8 cellular contexts compared by ENCODE assay signal in the genomic region with DNA sequence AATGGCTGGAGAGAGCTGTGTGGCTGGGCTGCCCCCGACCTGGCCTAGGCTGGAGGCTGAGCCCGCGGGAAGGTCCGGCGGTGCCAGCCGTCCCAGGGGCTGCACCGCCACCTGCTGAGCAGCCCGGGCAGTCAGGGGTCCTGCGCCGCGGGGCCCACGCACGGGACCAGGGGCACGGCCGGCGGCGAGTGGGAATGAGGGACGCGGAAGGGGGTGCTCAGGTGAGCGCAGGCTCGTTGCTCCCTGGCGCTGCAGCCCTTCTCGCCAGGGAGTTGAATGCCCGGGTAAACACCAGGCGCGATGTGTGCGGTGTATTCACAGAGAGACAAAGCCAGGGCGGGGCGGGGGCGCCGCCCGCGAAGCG. TPM values are rescaled to one million over a fixed set of nuclear protein-coding genes. Genes with fewer than 3 reads are reported as not detected.
DNase-seq lines count a peak whose midpoint lies in the region; ATAC-seq, FAIRE-seq and TF ChIP-seq lines count a peak whose summit lies in the region.

No MANE protein-coding gene starts in this region.

- no peak overlapping the region for H3K27ac ChIP-seq in H1 (ENCODE audit: low read depth, low read length)
- no peak overlapping the region for H3K27ac ChIP-seq in neuronal stem cell (replicated peaks; ENCODE audit: low read length)

- no peak overlapping the region for H2AFZ ChIP-seq in Loucy (ENCODE audit: low read length)
- H2AFZ ChIP-seq in H1 (ENCODE audit: low read length): no peak overlapping the region
- H2AFZ ChIP-seq in neuronal stem cell (ENCODE audit: low read length): no peak overlapping the region

- H2AK5ac ChIP-seq in H1 (ENCODE audit: low read depth, low read length) (no peak overlapping the region), neuronal stem cell (ENCODE audit: low read depth, low read length) (peak overlapping the region; percentile 30)

- H4K5ac ChIP-seq in H1 (ENCODE audit: insufficient read length, low read depth, low read length): no peak overlapping the region

- H3K56ac ChIP-seq in H1 (replicated peaks; ENCODE audit: insufficient read length, low read depth, low read length): no peak overlapping the region

- H3K9me3 ChIP-seq in Loucy (ENCODE audit: insufficient read depth, low read depth, low read length) (no peaks in the 10 kb centered on the region), H1 (ENCODE audit: insufficient read depth in 2 of 2, low read depth in 1 of 2, low read length in 1 of 2) (no peaks in the 10 kb centered on the region), neuronal stem cell (replicated peaks in 1 of 2; ENCODE audit: control insufficient read depth in 2 of 2, insufficient read depth in 1 of 2, low read depth in 1 of 2, low read length in 2 of 2) (no peaks in the 10 kb centered on the region)

- H4K91ac ChIP-seq in H1 (replicated peaks; ENCODE audit: insufficient read length, low read length) (no peak overlapping the region), neuronal stem cell (ENCODE audit: low read depth, low read length, poor library complexity) (no peak overlapping the region)

- H3K79me2 ChIP-seq in Loucy (ENCODE audit: insufficient read depth, low read length): no peaks in the 10 kb centered on the region
- H3K79me2 ChIP-seq in H1 (ENCODE audit: control insufficient read depth in 1 of 2, insufficient read depth in 2 of 2, low read length in 2 of 2): peaks cover 0 to 24% of the 10 kb centered on the region in 2 experiments; a peak in 1 of 4 replicates

- no peaks in the 10 kb centered on the region for H3F3A ChIP-seq in Loucy (ENCODE audit: low read depth)

- H3K27me3 ChIP-seq in Loucy (ENCODE audit: insufficient read depth, low read length, poor library complexity, severe bottlenecking) (no peaks in the 10 kb centered on the region), H1 (replicated peaks in 1 of 4; ENCODE audit: control insufficient read depth in 3 of 4, extremely low read depth in 1 of 4, insufficient read depth in 3 of 4, low read length in 3 of 4) (peaks cover 2 to 19% (median 15%) of the 10 kb centered on the region in 4 experiments; a peak in 6 of 7 replicates), neuronal stem cell (ENCODE audit: control insufficient read depth in 3 of 3, insufficient read depth in 3 of 3, low read depth in 1 of 3, low read length in 3 of 3) (peaks cover 0 to 90% (median 17%) of the 10 kb centered on the region in 3 experiments)

- peak; percentile 19 for ATAC-seq in GM21367 (IDR thresholded peaks at IDR 0.05; ENCODE audit: unreplicated experiment)

- H4K8ac ChIP-seq in H1 (ENCODE audit: extremely low read depth, insufficient read depth, low read length): no peak overlapping the region
- H4K8ac ChIP-seq in neuronal stem cell (ENCODE audit: low read depth, low read length): no peak overlapping the region

- peak overlapping the region; percentile 48 for H3K4me3 ChIP-seq in Loucy (ENCODE audit: low read length, poor library complexity, severe bottlenecking)
- H3K4me3 ChIP-seq in H1 (ENCODE audit: extremely low read depth in 1 of 4, insufficient read depth in 2 of 4, low read depth in 3 of 4, low read length in 4 of 4): peak overlapping the region; percentile 40 to 74 (median 56)
- H3K4me3 ChIP-seq in neuronal stem cell (ENCODE audit: low read length in 2 of 2): peak overlapping the region in 1 of 2 donors; percentile 68

- POLR2A ChIA-PET in H1 (lab: Charles Lee; ENCODE audit: partially characterized antibody) (interaction anchor here (1.6 to 6.1 kb wide), 3 partner anchors 11 to 33 kb away, joined by 3 to 54 read pairs (median 43); no protein-coding TSS in a partner anchor), HEK293T (lab: Yijun Ruan, JAX) (interaction anchor here (0.9 to 2.2 kb wide), 2 partner anchors 29 to 32 kb away, joined by 4 to 8 read pairs; no protein-coding TSS in a partner anchor)

- DNase-seq in Calu3: peak; percentile 29
- DNase-seq in H1 (ENCODE audit: low read depth in 1 of 2, low spot score in 2 of 2): no peak
- DNase-seq in neuronal stem cell (ENCODE audit: low spot score): no peak
- no peak for DNase-seq in RPMI8226
- no peak for DNase-seq in GM19238 (ENCODE audit: insufficient read length, low spot score)
- no peak for DNase-seq in HEK293T (ENCODE audit: extremely low spot score)

- CTCF ChIA-PET in Calu3 (lab: Charles Lee): no interaction called here
- CTCF ChIA-PET in H1 (lab: Charles Lee; ENCODE audit: partially characterized antibody): interaction anchor here (1.1 to 5.3 kb wide), 2 partner anchors 32 to 36 kb away, joined by 3 to 54 read pairs; no protein-coding TSS in a partner anchor
- CTCF ChIA-PET in HEK293T (lab: Yijun Ruan, JAX): interaction anchor here (1.7 kb wide), 1 partner anchor 35 kb away, joined by 5 read pairs; no protein-coding TSS in a partner anchor

- H3K4me2 ChIP-seq in Loucy (ENCODE audit: low read depth, low read length, poor library complexity, severe bottlenecking): peak overlapping the region; percentile 49
- H3K4me2 ChIP-seq in H1 (ENCODE audit: insufficient read depth in 1 of 2, low read depth in 2 of 2, low read length in 2 of 2): peak overlapping the region; percentile 58 to 89
- H3K4me2 ChIP-seq in neuronal stem cell (ENCODE audit: insufficient read depth, low read length, poor library complexity, severe bottlenecking): peak overlapping the region; percentile 82

- peaks cover 13% of the 10 kb centered on the region for H3K36me3 Mint-ChIP-seq in Calu3 (ENCODE audit: insufficient read depth, unreplicated experiment)

- peaks cover 10% of the 10 kb centered on the region; the same call in 1 of the 2 replicates for H3K79me1 ChIP-seq in H1 (ENCODE audit: low read depth, low read length)
- H3K79me1 ChIP-seq in neuronal stem cell (ENCODE audit: low read depth, low read length): peaks cover 21% of the 10 kb centered on the region

- TF ChIP-seq EP300 in H1 (IDR thresholded peaks at IDR 0.05; ENCODE audit: borderline replicate concordance in 1 of 2, low read depth in 2 of 2, low read length in 2 of 2): no peak

- H3K14ac ChIP-seq in H1 (ENCODE audit: insufficient read length) (no peak overlapping the region), neuronal stem cell (ENCODE audit: low read length) (no peak overlapping the region)

- BruUV-seq in Calu3 (replicated peaks; lab: Mats Ljungman, UMichigan): no TSS peak

- TF ChIP-seq RAD21 in H1 (IDR thresholded peaks at IDR 0.05 in 1 of 2, conservative IDR thresholded peaks at IDR 0.05 in 1 of 2; ENCODE audit: low read depth in 2 of 2, low read length in 2 of 2): peak; percentile 25 to 40; a peak in 3 of 4 replicates

- H2BK20ac ChIP-seq in H1 (ENCODE audit: low read length): no peak overlapping the region

- no peak overlapping the region for H3K23ac ChIP-seq in H1 (ENCODE audit: insufficient read length)
- H3K23ac ChIP-seq in neuronal stem cell (ENCODE audit: low read depth, low read length, poor library complexity): peak overlapping the region; percentile 68

- peaks cover 17% of the 10 kb centered on the region; the same call in 1 of the 2 replicates for H3K23me2 ChIP-seq in H1 (ENCODE audit: low read depth, low read length)

- peaks cover 51% of the 10 kb centered on the region for H3K27me3 Mint-ChIP-seq in Calu3 (ENCODE audit: unreplicated experiment)

- no peak overlapping the region for H2BK15ac ChIP-seq in H1 (ENCODE audit: low read length)
- H2BK15ac ChIP-seq in neuronal stem cell (ENCODE audit: low read length): peak overlapping the region; percentile 13

- no peak overlapping the region; the same call in none of the 2 replicates for H3K18ac ChIP-seq in H1 (ENCODE audit: extremely low read depth, low read length)
- H3K18ac ChIP-seq in neuronal stem cell (ENCODE audit: low read length): peak overlapping the region; percentile 92

- H2BK5ac ChIP-seq in H1 (ENCODE audit: low read depth, low read length): no peak overlapping the region
- H2BK5ac ChIP-seq in neuronal stem cell (ENCODE audit: low read length): peak overlapping the region; percentile 35

- H2BK12ac ChIP-seq in H1 (ENCODE audit: low read depth, low read length) (peak overlapping the region; percentile 90; the same call in 1 of the 2 replicates), neuronal stem cell (ENCODE audit: low read length) (no peak overlapping the region)

- H3K36me3 ChIP-seq in Loucy (ENCODE audit: insufficient read depth, low read length) (no peaks in the 10 kb centered on the region), H1 (ENCODE audit: control insufficient read depth in 2 of 4, insufficient read depth in 4 of 4, low read length in 3 of 4) (0 out of 8 replicates have a peak, but pooled peaks cover 0 to 2% (median 0%) of the 10 kb centered on the region in 4 experiments), neuronal stem cell (replicated peaks in 1 of 2; ENCODE audit: control insufficient read depth in 2 of 2, insufficient read depth in 2 of 2, low read length in 2 of 2) (peaks cover 0 to 7% of the 10 kb centered on the region in 2 donors)

- H3K4me1 ChIP-seq in Loucy (ENCODE audit: insufficient read depth, low read length, poor library complexity, severe bottlenecking) (peaks cover 14% of the 10 kb centered on the region), H1 (replicated peaks in 1 of 4; ENCODE audit: control insufficient read depth in 3 of 4, insufficient read depth in 4 of 4, low read length in 3 of 4) (peaks cover 5 to 58% (median 40%) of the 10 kb centered on the region in 4 experiments), neuronal stem cell (ENCODE audit: control insufficient read depth in 2 of 2, insufficient read depth in 1 of 2, low read depth in 1 of 2, low read length in 2 of 2) (peaks cover 10 to 37% of the 10 kb centered on the region in 2 donors)

- H4K20me1 ChIP-seq in Loucy (ENCODE audit: insufficient read depth, low read length, poor library complexity, severe bottlenecking): no peaks in the 10 kb centered on the region
- peaks cover 3 to 10% of the 10 kb centered on the region in 2 experiments for H4K20me1 ChIP-seq in H1 (replicated peaks in 1 of 2; ENCODE audit: control insufficient read depth in 1 of 2, insufficient read depth in 2 of 2, low read length in 2 of 2)

- TF ChIP-seq CTCF in Calu3 (IDR thresholded peaks at IDR 0.05; ENCODE audit: unreplicated experiment): peak; percentile 14
- TF ChIP-seq CTCF in Loucy (conservative IDR thresholded peaks at IDR 0.05; ENCODE audit: low read length): 0 out of 2 replicates have a peak, but pooled peaks have one; percentile 15
- TF ChIP-seq CTCF in H1 (IDR thresholded peaks at IDR 0.05; ENCODE audit: control extremely low read depth in 1 of 3, insufficient read depth in 1 of 3, low read depth in 1 of 3, low read length in 3 of 3): no peak

- H2BK120ac ChIP-seq in H1 (replicated peaks; ENCODE audit: low read depth, low read length) (no peak overlapping the region), neuronal stem cell (ENCODE audit: low read depth, low read length) (no peak overlapping the region)

- no peaks in the 10 kb centered on the region for H3K9me3 Mint-ChIP-seq in Calu3 (ENCODE audit: low read depth, unreplicated experiment)

- H3K9ac ChIP-seq in Loucy (ENCODE audit: low read depth, low read length, poor library complexity, severe bottlenecking) (no peak overlapping the region), H1 (replicated peaks in 1 of 4; ENCODE audit: extremely low read depth in 1 of 4, low read depth in 3 of 4, low read length in 3 of 4) (no peak overlapping the region), neuronal stem cell (ENCODE audit: low read depth, low read length, poor library complexity) (peak overlapping the region; percentile 45)

- intact Hi-C loops in Calu3 (cut with micrococcal nuclease; ENCODE audit: unreplicated experiment): no loop called here

- H3K4me1 Mint-ChIP-seq in Calu3 (ENCODE audit: low read depth, unreplicated experiment): peaks cover 22% of the 10 kb centered on the region

- no peak for TF ChIP-seq POLR2A in H1 (IDR thresholded peaks at IDR 0.05; ENCODE audit: control extremely low read depth in 1 of 2, low read depth in 2 of 2, low read length in 2 of 2)

- WGBS in H1 (ENCODE audit: extremely low coverage in 1 of 2, insufficient coverage in 1 of 2, insufficient read length in 1 of 2, insufficient replicate concordance in 2 of 2, low coverage in 1 of 2, low lambda C conversion rate in 2 of 2, missing lambda C conversion rate in 1 of 2), 2 experiments: 6% methylated on average over 28 of the region's 34 CpGs; no CpG with 5 or more reads in 1 of the 2 experiments
- no CpG with 5 or more reads among the region's 34 CpGs for WGBS in neuronal stem cell (ENCODE audit: extremely low coverage in 2 of 2, insufficient read length in 2 of 2, insufficient replicate concordance in 1 of 2), 2 donors

- peak overlapping the region; percentile 75 for H3K4me3 Mint-ChIP-seq in Calu3 (ENCODE audit: low read depth, unreplicated experiment)

- H3K4ac ChIP-seq in H1 (replicated peaks; ENCODE audit: insufficient read length, low read depth, low read length): no peak overlapping the region
- no peak overlapping the region for H3K4ac ChIP-seq in neuronal stem cell (ENCODE audit: low read length)

- H3K9me2 ChIP-seq in Loucy (replicated peaks; ENCODE audit: low read depth, low read length): no peaks in the 10 kb centered on the region

- peak overlapping the region; percentile 55 for H3K27ac Mint-ChIP-seq in Calu3 (ENCODE audit: unreplicated experiment)

- no peak for FAIRE-seq in H1 (lab: Jason Lieb, UNC)

RNA-seq across cellular contexts. Expression of a gene that starts 0.7 kb away (rescaled TPM):
- total RNA-seq in Calu3 (2022): 1.6 and 1.7 TPM in 2 replicates
- total RNA-seq in H1 (2021; fragmentation: NEBNext Ultra II Directional; extraction: Animal tissue kit (Norgen Biotek cat#: 25700)): 37.0 and 39.6 TPM in 2 replicates
- 20.3 and 36.0 TPM in 2 replicates for polyA plus RNA-seq in H1 (2011; rRNA removed)
- 21.2 TPM for polyA plus RNA-seq in H1 (2011; cell fraction: cytosol; rRNA removed)
- polyA plus RNA-seq in H1 (2011; cell fraction: nucleus; rRNA removed): 58.6 TPM
- polyA plus RNA-seq in H1 (2012, experiment 1 of 2): 15.9 to 32.4 TPM (median 29.9 TPM) in 4 replicates
- 23.9 TPM for polyA plus RNA-seq in H1 (2012, experiment 2 of 2)
- polyA plus RNA-seq in H1 (2013, experiment 1 of 2): 45.3 TPM
- polyA plus RNA-seq in H1 (2013, experiment 2 of 2): 41.8 TPM
- polyA minus RNA-seq in H1 (2011; rRNA and poly(A)+ RNA removed): 28.0 and 36.9 TPM in 2 replicates
- 35.4 TPM for polyA minus RNA-seq in H1 (2011; cell fraction: cytosol; rRNA and poly(A)+ RNA removed)
- 25.2 TPM for polyA minus RNA-seq in H1 (2011; cell fraction: nucleus; rRNA and poly(A)+ RNA removed)
- 68.0 TPM for polyA plus RNA-seq in neuronal stem cell (2013, experiment 1 of 2)
- polyA plus RNA-seq in neuronal stem cell (2013, experiment 2 of 2): 67.2 TPM

RNA-seq across cellular contexts. Expression of a gene that starts 37.0 kb away (rescaled TPM):
- total RNA-seq in Calu3 (2022): not detected in 2 replicates
- not detected in 2 replicates for total RNA-seq in H1 (2021; fragmentation: NEBNext Ultra II Directional; extraction: Animal tissue kit (Norgen Biotek cat#: 25700))
- polyA plus RNA-seq in H1 (2011; rRNA removed): 0.08 and 0.20 TPM in 2 replicates
- polyA plus RNA-seq in H1 (2011; cell fraction: cytosol; rRNA removed): 0.10 TPM
- 0.19 TPM for polyA plus RNA-seq in H1 (2011; cell fraction: nucleus; rRNA removed)
- polyA plus RNA-seq in H1 (2012, experiment 1 of 2): 0.32 to 0.39 TPM in 2 of 4 replicates, not detected in the others
- polyA plus RNA-seq in H1 (2012, experiment 2 of 2): not detected
- polyA plus RNA-seq in H1 (2013, experiment 1 of 2): 0.12 TPM
- polyA plus RNA-seq in H1 (2013, experiment 2 of 2): 0.18 TPM
- polyA minus RNA-seq in H1 (2011; rRNA and poly(A)+ RNA removed): 0.13 and 0.15 TPM in 2 replicates
- not detected for polyA minus RNA-seq in H1 (2011; cell fraction: cytosol; rRNA and poly(A)+ RNA removed)
- not detected for polyA minus RNA-seq in H1 (2011; cell fraction: nucleus; rRNA and poly(A)+ RNA removed)
- 0.03 TPM for polyA plus RNA-seq in neuronal stem cell (2013, experiment 1 of 2)
- polyA plus RNA-seq in neuronal stem cell (2013, experiment 2 of 2): 0.04 TPM

RNA-seq across cellular contexts. Expression of a gene that starts 50.6 kb away (rescaled TPM):
- total RNA-seq in Calu3 (2022): not detected in 2 replicates
- 0.57 and 1.2 TPM in 2 replicates for total RNA-seq in H1 (2021; fragmentation: NEBNext Ultra II Directional; extraction: Animal tissue kit (Norgen Biotek cat#: 25700))
- 3.7 and 4.7 TPM in 2 replicates for polyA plus RNA-seq in H1 (2011; rRNA removed)
- polyA plus RNA-seq in H1 (2011; cell fraction: cytosol; rRNA removed): 2.0 TPM
- polyA plus RNA-seq in H1 (2011; cell fraction: nucleus; rRNA removed): 10.8 TPM
- 0.87 to 1.5 TPM (median 1.1 TPM) in 4 replicates for polyA plus RNA-seq in H1 (2012, experiment 1 of 2)
- polyA plus RNA-seq in H1 (2012, experiment 2 of 2): 0.85 TPM
- polyA plus RNA-seq in H1 (2013, experiment 1 of 2): 1.2 TPM
- 1.0 TPM for polyA plus RNA-seq in H1 (2013, experiment 2 of 2)
- polyA minus RNA-seq in H1 (2011; rRNA and poly(A)+ RNA removed): 1.5 and 2.5 TPM in 2 replicates
- 0.88 TPM for polyA minus RNA-seq in H1 (2011; cell fraction: cytosol; rRNA and poly(A)+ RNA removed)
- polyA minus RNA-seq in H1 (2011; cell fraction: nucleus; rRNA and poly(A)+ RNA removed): 1.9 TPM
- polyA plus RNA-seq in neuronal stem cell (2013, experiment 1 of 2): 3.5 TPM
- polyA plus RNA-seq in neuronal stem cell (2013, experiment 2 of 2): 3.2 TPM

Comparison
In these comparisons a context has a peak if more than half of its experiments do, and no peak if none do; other contexts are left out.
1. CTCF ChIP-seq: peak in Calu3 (single experiment) and Loucy (single experiment); none in H1 (0 of 3).
2. RNA of a gene that starts 0.7 kb away (total RNA-seq): 37.0 to 39.6 TPM in H1; 1.6 to 1.7 TPM in Calu3; every median in the first group is over 10 times any median in the second.
3. Peak in every context shown above with its lines, with median percentiles within 50 percentile points of each other: H3K4me2 ChIP-seq.